24 cellular contexts compared by ENCODE assay signal in the genomic region with DNA sequence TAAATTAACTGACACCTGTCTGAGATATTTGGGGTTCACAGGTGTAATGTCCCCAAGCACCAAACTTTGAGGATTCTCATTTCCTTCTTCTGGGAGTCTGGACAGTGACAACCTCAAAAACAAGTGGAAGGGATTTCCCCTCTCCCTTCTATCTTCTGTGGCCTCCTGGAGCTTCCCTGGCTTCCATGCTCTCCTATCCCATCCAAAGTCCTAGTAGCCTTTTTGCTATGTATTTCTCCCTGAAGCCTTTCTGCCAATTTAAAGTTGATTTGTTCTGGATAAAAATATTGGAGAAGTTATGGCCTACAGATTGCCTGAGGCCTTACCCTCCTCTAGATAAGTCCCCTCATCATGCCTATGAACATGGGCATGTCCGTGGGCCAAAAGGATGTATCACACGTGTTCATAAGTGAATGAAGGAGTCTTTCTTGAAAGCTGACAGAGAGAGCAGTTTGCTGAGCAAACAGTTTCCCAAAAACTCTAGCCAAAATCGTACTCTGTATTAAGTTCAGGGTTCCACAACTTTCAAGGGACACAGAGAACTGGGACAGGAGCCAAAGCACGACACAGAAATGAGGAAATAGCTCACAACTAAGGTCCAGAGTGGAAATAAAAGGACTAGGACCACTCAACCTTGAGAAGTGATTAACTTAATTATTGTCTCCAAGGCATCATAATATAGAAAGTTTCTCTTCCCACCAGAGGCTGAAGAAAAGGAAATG. TPM values are rescaled to one million over a fixed set of nuclear protein-coding genes. Genes with fewer than 3 reads are reported as not detected.
"Had no signal": no experiment of that assay in that cellular context is flagged by ENCODE, and none has a peak within 500 bp of the region (broad histone marks: within the 10 kb centered on the region; RNA-seq: fewer than 3 reads in every experiment).

No MANE protein-coding gene starts in this region.

- H3K36me3 ChIP-seq: ascending aorta, brain microvascular endothelial cell, esophagus squamous epithelium, gastrocnemius medialis, lower lobe of right lung, stomach, upper lobe of left lung, WERI-Rb-1 had no signal

- H3K9me3 ChIP-seq: ascending aorta, esophagus squamous epithelium, gastrocnemius medialis, lower lobe of right lung, stomach, upper lobe of left lung had no signal

- H3K27me3 ChIP-seq: ascending aorta, brain microvascular endothelial cell, esophagus squamous epithelium, gastrocnemius medialis, stomach, upper lobe of left lung had no signal

- ATAC-seq: activated CD8-positive, alpha-beta T cell treated with anti-CD3 and anti-CD28 coated beads, Interleukin-2, amount 10 ng/mL, durations not matched to agents 7 days and 5 days; activated naive CD4-positive, alpha-beta T cell treated with anti-CD3 and anti-CD28 coated beads, Interleukin-2, amount 50 U/mL, for 72 hours; gastrocnemius medialis; lower lobe of right lung; natural killer cell; stimulated activated memory B cell treated with anti-CD40 and anti-IgM and Interleukin-4, amounts not matched to agents 10 μg/mL and 1 μg/mL and 100 μg/mL, for 72 hours; T-cell had no signal

- FAIRE-seq: TTC549 had no signal

- H3K4me1 ChIP-seq: ascending aorta, esophagus squamous epithelium, gastrocnemius medialis, lower lobe of right lung, stomach, upper lobe of left lung had no signal

- H3K4me3 ChIP-seq: ascending aorta, coronary artery, esophagus squamous epithelium, gastrocnemius medialis, lower lobe of right lung, stomach, upper lobe of left lung had no signal

- H3K27ac ChIP-seq: ascending aorta, brain microvascular endothelial cell, coronary artery, esophagus squamous epithelium, gastrocnemius medialis, lower lobe of right lung, stomach, upper lobe of left lung, WERI-Rb-1 had no signal

- DNase-seq: activated CD4-positive, alpha-beta T cell treated with anti-CD3 and anti-CD28 coated beads, Interleukin-2, amount 50 U/mL, for 1 hour; activated CD4-positive, CD25-positive, alpha-beta regulatory T cell treated with anti-CD3 and anti-CD28 coated beads, Interleukin-2, amount 50 U/mL, for 72 hours; activated CD8-positive, alpha-beta T cell treated with anti-CD3 and anti-CD28 coated beads, Interleukin-2, amount 10 ng/mL, durations not matched to agents 7 days and 5 days; brain microvascular endothelial cell; endodermal cell; esophagus squamous epithelium; gastrocnemius medialis; hippocampal formation; lower lobe of right lung; natural killer cell; stimulated activated CD4-positive, alpha-beta T cell treated with anti-CD3 and anti-CD28 coated beads, Interleukin-2, amount 100 ng/mL, for 24 hours; stomach; T-cell; upper lobe of left lung; WERI-Rb-1 had no signal

RNA-seq across cellular contexts. Expression of a gene that starts 6.7 kb away (rescaled TPM):
- total RNA-seq: activated CD8-positive, alpha-beta T cell treated with anti-CD3 and anti-CD28 coated beads, Interleukin-2, amount 10 ng/mL, durations not matched to agents 7 days and 5 days; activated naive CD4-positive, alpha-beta T cell treated with anti-CD3 and anti-CD28 coated beads, Interleukin-2, amount 50 U/mL, for 72 hours; ascending aorta; endodermal cell; esophagus squamous epithelium; lower lobe of right lung; mesothelial cell of epicardium; natural killer cell; osteocyte; stomach; T-cell had no signal

RNA-seq across cellular contexts. Expression of a gene that starts 10.1 kb away (rescaled TPM):
- total RNA-seq: activated CD8-positive, alpha-beta T cell treated with anti-CD3 and anti-CD28 coated beads, Interleukin-2, amount 10 ng/mL, durations not matched to agents 7 days and 5 days; activated naive CD4-positive, alpha-beta T cell treated with anti-CD3 and anti-CD28 coated beads, Interleukin-2, amount 50 U/mL, for 72 hours; ascending aorta; endodermal cell; esophagus squamous epithelium; gastrocnemius medialis; lower lobe of right lung; mesothelial cell of epicardium; natural killer cell; osteocyte; progenitor cell of endocrine pancreas; skeletal muscle tissue; stomach; T-cell; upper lobe of left lung had no signal
- polyA plus RNA-seq: stomach had no signal

RNA-seq across cellular contexts. Expression of a gene that starts 24.9 kb away (rescaled TPM):
- total RNA-seq: ascending aorta had no signal

RNA-seq across cellular contexts. Expression of a gene that starts 31.4 kb away (rescaled TPM):
- total RNA-seq: activated naive CD4-positive, alpha-beta T cell treated with anti-CD3 and anti-CD28 coated beads, Interleukin-2, amount 50 U/mL, for 72 hours; mesothelial cell of epicardium; natural killer cell; progenitor cell of endocrine pancreas had no signal
